Comparison of ENCODE assay signal across 1 cellular context in the genomic region with DNA sequence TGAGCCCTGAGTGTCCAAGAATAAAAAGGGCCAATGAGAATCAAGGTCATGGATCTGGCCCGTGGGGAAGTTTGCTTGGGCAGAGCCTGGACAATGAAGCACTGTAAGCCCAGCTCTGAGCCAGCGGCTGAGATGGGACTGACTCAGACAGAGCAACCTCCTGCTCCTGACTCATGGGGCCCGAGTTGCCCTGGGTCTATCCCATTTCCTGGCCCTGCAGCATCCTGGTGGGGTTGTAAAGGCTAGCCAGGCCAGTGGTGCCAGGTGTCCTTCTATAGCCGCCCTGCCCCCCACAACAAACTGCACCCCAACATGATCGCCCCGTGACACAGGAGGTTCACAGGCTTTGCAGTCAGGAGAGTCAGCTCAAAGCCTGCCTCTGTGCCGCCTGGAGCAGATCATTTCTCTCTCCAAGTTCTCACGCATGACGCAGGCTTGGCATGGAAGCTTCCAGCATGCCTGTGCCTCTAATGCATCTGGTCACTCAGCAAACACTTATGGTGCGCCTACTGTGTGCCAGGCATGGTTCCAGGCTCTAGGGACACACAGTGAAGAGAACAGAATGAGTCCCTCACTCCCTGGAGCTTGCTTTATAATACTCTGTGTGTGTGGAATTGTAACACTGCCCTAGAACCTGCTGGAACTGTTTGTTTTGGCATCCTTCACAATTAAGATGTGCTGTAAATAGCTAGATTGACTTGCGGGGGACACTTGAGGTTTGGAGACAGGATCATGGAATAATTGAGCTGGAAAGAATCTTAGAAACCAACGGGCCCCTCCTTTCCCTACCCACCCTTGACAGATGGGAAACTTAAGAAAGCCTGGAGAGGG.
TF ChIP-seq lines count a peak whose summit lies in the region.

No MANE protein-coding gene starts in this region.

TF ChIP-seq in HepG2, 621 proteins besides CTCF, POLR2A, EP300 and RAD21 (continued from another document):
- TF ChIP-seq, protein P1, sequence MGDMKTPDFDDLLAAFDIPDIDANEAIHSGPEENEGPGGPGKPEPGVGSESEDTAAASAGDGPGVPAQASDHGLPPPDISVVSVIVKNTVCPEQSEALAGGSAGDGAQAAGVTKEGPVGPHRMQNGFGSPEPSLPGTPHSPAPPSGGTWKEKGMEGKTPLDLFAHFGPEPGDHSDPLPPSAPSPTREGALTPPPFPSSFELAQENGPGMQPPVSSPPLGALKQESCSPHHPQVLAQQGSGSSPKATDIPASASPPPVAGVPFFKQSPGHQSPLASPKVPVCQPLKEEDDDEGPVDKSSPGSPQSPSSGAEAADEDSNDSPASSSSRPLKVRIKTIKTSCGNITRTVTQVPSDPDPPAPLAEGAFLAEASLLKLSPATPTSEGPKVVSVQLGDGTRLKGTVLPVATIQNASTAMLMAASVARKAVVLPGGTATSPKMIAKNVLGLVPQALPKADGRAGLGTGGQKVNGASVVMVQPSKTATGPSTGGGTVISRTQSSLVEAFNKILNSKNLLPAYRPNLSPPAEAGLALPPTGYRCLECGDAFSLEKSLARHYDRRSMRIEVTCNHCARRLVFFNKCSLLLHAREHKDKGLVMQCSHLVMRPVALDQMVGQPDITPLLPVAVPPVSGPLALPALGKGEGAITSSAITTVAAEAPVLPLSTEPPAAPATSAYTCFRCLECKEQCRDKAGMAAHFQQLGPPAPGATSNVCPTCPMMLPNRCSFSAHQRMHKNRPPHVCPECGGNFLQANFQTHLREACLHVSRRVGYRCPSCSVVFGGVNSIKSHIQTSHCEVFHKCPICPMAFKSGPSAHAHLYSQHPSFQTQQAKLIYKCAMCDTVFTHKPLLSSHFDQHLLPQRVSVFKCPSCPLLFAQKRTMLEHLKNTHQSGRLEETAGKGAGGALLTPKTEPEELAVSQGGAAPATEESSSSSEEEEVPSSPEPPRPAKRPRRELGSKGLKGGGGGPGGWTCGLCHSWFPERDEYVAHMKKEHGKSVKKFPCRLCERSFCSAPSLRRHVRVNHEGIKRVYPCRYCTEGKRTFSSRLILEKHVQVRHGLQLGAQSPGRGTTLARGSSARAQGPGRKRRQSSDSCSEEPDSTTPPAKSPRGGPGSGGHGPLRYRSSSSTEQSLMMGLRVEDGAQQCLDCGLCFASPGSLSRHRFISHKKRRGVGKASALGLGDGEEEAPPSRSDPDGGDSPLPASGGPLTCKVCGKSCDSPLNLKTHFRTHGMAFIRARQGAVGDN (CRISPR knock-in tag; IDR thresholded peaks at IDR 0.05) = peak; percentile 58
- TF ChIP-seq ZNF260 (CRISPR knock-in tag; IDR thresholded peaks at IDR 0.05; ENCODE audit: borderline replicate concordance, low read depth) (no peak), MED13 (CRISPR knock-in tag; IDR thresholded peaks at IDR 0.05) (no peak), NR2F6 (IDR thresholded peaks at IDR 0.05) (no peak), NR2F6 (CRISPR knock-in tag; IDR thresholded peaks at IDR 0.05) (0 out of 2 replicates have a peak, but pooled peaks have one; percentile 44), HMG20B (CRISPR knock-in tag; conservative IDR thresholded peaks at IDR 0.05) (0 out of 2 replicates have a peak, but pooled peaks have one; percentile 40), ZFP36L2 (CRISPR knock-in tag; IDR thresholded peaks at IDR 0.05) (no peak), NONO (IDR thresholded peaks at IDR 0.05) (no peak), NONO (CRISPR knock-in tag; conservative IDR thresholded peaks at IDR 0.05) (no peak)
- TF ChIP-seq, protein P2, sequence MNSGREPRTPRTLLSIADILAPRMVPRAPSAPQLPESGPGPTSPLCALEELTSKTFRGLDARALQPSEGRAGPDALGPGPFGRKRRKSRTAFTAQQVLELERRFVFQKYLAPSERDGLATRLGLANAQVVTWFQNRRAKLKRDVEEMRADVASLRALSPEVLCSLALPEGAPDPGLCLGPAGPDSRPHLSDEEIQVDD (CRISPR knock-in tag; IDR thresholded peaks at IDR 0.05; ENCODE audit: borderline replicate concordance) = no peak
- TF ChIP-seq, protein P3, sequence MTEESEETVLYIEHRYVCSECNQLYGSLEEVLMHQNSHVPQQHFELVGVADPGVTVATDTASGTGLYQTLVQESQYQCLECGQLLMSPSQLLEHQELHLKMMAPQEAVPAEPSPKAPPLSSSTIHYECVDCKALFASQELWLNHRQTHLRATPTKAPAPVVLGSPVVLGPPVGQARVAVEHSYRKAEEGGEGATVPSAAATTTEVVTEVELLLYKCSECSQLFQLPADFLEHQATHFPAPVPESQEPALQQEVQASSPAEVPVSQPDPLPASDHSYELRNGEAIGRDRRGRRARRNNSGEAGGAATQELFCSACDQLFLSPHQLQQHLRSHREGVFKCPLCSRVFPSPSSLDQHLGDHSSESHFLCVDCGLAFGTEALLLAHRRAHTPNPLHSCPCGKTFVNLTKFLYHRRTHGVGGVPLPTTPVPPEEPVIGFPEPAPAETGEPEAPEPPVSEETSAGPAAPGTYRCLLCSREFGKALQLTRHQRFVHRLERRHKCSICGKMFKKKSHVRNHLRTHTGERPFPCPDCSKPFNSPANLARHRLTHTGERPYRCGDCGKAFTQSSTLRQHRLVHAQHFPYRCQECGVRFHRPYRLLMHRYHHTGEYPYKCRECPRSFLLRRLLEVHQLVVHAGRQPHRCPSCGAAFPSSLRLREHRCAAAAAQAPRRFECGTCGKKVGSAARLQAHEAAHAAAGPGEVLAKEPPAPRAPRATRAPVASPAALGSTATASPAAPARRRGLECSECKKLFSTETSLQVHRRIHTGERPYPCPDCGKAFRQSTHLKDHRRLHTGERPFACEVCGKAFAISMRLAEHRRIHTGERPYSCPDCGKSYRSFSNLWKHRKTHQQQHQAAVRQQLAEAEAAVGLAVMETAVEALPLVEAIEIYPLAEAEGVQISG (CRISPR knock-in tag; IDR thresholded peaks at IDR 0.05) = 0 out of 2 replicates have a peak, but pooled peaks have one; percentile 11
TF ChIP-seq in HepG2: peak in this region for 35.
